2 cellular contexts compared by ENCODE assay signal in the genomic region with DNA sequence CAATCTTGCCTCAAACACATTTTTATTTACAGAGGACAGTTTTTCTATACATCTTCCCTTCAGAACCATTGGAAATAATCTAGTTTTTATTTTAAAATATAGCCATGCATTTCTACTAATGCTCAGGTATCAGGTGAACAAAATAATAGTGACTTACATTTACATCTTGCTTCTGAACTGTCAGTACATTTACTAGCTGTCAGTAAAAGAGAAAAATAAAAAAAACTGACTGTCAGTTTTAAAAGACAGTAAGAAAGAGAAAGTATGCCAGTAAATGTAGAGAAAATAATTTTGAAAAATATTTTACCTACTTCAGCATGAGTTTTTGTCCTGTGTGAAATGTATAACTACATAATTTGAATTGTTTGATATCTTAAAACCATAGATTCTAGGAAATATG.
TF ChIP-seq lines count a peak whose summit lies in the region.

No MANE protein-coding gene starts in this region.

TF ChIP-seq in GM23338, 12 proteins besides CTCF, POLR2A, EP300 and RAD21 (continued from another document):
- TF ChIP-seq ETS1 (IDR thresholded peaks at IDR 0.05) = no peak
- TF ChIP-seq EZH2 (IDR thresholded peaks at IDR 0.05; ENCODE audit: low read depth, unreplicated experiment) = no peak
- TF ChIP-seq CREB1 (CRISPR knock-in tag; IDR thresholded peaks at IDR 0.05; ENCODE audit: low read depth) = no peak
- TF ChIP-seq ZNF331 (CRISPR knock-in tag; IDR thresholded peaks at IDR 0.05; ENCODE audit: low read depth) = no peak
- TF ChIP-seq, protein P1, sequence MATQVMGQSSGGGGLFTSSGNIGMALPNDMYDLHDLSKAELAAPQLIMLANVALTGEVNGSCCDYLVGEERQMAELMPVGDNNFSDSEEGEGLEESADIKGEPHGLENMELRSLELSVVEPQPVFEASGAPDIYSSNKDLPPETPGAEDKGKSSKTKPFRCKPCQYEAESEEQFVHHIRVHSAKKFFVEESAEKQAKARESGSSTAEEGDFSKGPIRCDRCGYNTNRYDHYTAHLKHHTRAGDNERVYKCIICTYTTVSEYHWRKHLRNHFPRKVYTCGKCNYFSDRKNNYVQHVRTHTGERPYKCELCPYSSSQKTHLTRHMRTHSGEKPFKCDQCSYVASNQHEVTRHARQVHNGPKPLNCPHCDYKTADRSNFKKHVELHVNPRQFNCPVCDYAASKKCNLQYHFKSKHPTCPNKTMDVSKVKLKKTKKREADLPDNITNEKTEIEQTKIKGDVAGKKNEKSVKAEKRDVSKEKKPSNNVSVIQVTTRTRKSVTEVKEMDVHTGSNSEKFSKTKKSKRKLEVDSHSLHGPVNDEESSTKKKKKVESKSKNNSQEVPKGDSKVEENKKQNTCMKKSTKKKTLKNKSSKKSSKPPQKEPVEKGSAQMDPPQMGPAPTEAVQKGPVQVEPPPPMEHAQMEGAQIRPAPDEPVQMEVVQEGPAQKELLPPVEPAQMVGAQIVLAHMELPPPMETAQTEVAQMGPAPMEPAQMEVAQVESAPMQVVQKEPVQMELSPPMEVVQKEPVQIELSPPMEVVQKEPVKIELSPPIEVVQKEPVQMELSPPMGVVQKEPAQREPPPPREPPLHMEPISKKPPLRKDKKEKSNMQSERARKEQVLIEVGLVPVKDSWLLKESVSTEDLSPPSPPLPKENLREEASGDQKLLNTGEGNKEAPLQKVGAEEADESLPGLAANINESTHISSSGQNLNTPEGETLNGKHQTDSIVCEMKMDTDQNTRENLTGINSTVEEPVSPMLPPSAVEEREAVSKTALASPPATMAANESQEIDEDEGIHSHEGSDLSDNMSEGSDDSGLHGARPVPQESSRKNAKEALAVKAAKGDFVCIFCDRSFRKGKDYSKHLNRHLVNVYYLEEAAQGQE (IDR thresholded peaks at IDR 0.05; ENCODE audit: unreplicated experiment) = no peak
- no peak for TF ChIP-seq POLR2AphosphoS5 (IDR thresholded peaks at IDR 0.05; ENCODE audit: low read depth)
- TF ChIP-seq, protein P2, sequence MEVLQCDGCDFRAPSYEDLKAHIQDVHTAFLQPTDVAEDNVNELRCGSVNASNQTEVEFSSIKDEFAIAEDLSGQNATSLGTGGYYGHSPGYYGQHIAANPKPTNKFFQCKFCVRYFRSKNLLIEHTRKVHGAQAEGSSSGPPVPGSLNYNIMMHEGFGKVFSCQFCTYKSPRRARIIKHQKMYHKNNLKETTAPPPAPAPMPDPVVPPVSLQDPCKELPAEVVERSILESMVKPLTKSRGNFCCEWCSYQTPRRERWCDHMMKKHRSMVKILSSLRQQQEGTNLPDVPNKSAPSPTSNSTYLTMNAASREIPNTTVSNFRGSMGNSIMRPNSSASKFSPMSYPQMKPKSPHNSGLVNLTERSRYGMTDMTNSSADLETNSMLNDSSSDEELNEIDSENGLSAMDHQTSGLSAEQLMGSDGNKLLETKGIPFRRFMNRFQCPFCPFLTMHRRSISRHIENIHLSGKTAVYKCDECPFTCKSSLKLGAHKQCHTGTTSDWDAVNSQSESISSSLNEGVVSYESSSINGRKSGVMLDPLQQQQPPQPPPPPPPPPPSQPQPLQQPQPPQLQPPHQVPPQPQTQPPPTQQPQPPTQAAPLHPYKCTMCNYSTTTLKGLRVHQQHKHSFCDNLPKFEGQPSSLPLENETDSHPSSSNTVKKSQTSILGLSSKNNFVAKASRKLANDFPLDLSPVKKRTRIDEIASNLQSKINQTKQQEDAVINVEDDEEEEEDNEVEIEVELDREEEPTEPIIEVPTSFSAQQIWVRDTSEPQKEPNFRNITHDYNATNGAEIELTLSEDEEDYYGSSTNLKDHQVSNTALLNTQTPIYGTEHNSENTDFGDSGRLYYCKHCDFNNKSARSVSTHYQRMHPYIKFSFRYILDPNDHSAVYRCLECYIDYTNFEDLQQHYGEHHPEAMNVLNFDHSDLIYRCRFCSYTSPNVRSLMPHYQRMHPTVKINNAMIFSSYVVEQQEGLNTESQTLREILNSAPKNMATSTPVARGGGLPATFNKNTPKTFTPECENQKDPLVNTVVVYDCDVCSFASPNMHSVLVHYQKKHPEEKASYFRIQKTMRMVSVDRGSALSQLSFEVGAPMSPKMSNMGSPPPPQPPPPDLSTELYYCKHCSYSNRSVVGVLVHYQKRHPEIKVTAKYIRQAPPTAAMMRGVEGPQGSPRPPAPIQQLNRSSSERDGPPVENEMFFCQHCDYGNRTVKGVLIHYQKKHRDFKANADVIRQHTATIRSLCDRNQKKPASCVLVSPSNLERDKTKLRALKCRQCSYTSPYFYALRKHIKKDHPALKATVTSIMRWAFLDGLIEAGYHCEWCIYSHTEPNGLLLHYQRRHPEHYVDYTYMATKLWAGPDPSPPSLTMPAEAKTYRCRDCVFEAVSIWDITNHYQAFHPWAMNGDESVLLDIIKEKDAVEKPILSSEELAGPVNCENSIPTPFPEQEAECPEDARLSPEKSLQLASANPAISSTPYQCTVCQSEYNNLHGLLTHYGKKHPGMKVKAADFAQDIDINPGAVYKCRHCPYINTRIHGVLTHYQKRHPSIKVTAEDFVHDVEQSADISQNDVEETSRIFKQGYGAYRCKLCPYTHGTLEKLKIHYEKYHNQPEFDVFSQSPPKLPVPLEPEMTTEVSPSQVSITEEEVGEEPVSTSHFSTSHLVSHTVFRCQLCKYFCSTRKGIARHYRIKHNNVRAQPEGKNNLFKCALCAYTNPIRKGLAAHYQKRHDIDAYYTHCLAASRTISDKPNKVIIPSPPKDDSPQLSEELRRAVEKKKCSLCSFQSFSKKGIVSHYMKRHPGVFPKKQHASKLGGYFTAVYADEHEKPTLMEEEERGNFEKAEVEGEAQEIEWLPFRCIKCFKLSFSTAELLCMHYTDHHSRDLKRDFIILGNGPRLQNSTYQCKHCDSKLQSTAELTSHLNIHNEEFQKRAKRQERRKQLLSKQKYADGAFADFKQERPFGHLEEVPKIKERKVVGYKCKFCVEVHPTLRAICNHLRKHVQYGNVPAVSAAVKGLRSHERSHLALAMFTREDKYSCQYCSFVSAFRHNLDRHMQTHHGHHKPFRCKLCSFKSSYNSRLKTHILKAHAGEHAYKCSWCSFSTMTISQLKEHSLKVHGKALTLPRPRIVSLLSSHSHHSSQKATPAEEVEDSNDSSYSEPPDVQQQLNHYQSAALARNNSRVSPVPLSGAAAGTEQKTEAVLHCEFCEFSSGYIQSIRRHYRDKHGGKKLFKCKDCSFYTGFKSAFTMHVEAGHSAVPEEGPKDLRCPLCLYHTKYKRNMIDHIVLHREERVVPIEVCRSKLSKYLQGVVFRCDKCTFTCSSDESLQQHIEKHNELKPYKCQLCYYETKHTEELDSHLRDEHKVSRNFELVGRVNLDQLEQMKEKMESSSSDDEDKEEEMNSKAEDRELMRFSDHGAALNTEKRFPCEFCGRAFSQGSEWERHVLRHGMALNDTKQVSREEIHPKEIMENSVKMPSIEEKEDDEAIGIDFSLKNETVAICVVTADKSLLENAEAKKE (CRISPR knock-in tag; IDR thresholded peaks at IDR 0.05) = no peak

TF ChIP-seq in neural cell, 6 proteins besides CTCF, POLR2A, EP300 and RAD21 (continued from another document):
- TF ChIP-seq, protein P1 (IDR thresholded peaks at IDR 0.05; ENCODE audit: borderline replicate concordance) = no peak
- TF ChIP-seq SMC3 (conservative IDR thresholded peaks at IDR 0.05; ENCODE audit: poor library complexity) = no peak
